In genomic region chr6:81826785-81827184, GRCh38 we compare ENCODE assay signal across 35 cellular contexts.
"Had no signal": no experiment of that assay in that cellular context is flagged by ENCODE, and none has a peak within 500 bp of the region (broad histone marks: within the 10 kb centered on the region; RNA-seq: fewer than 3 reads in every experiment).

No MANE protein-coding gene starts in this region.

- H3K4me3 ChIP-seq: MG63 had no signal

- DNase-seq: Kasumi-1, MG63, MM.1S, MV-4-11, NCI-H1048, NCI-H1092, NCI-H1092 treated with DMSO at 0.1 percent for 48 hours, NCI-H1105, NCI-H1105 treated with DMSO at 0.1 percent for 48 hours, NCI-H1417, NCI-H1417 treated with DMSO at 0.1 percent for 48 hours, NCI-H1436, NCI-H1436 treated with DMSO at 0.1 percent for 48 hours, NCI-H146, NCI-H1694, NCI-H1694 treated with DMSO at 0.1 percent for 48 hours, NCI-H187, NCI-H187 treated with DMSO at 0.1 percent for 48 hours, NCI-H1930, NCI-H2029, NCI-H2029 treated with DMSO at 0.1 percent for 48 hours, NCI-H2081, NCI-H2081 treated with DMSO at 0.1 percent for 48 hours, NCI-H2107, NCI-H2171, NCI-H2171 treated with DMSO at 0.1 percent for 48 hours, NCI-H2227 treated with DMSO at 0.1 percent for 48 hours, NCI-H226, NCI-H345, NCI-H446, NCI-H446 treated with DMSO at 0.1 percent for 48 hours, NCI-H510A, NCI-H510A treated with DMSO at 0.1 percent for 48 hours, NCI-H524, NCI-H524 treated with DMSO at 0.1 percent for 48 hours had no signal

- H3K27me3 ChIP-seq: MG63 had no signal

- H3K9me3 ChIP-seq: MG63 had no signal

- H3K36me3 ChIP-seq: MG63 had no signal
